In the genomic region with DNA sequence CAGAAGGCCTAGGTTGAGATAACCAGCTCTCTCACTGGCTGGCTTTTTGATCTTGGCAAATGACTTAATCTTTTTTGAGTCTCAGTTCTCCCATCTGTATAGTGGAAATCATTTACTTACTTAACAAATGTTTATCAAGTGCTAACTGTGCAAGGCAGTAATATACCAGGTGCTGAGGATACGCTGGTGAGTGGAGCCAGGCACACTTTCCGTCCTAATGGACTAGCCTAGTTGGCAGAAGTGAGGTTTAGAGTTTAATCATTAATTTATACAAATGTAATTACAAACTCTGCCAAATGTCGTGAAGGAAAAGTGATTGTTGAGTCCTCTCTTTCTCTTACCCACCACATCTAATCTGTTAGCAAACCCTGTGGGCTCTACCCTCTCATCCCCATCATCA, we compare ENCODE assay signal across 30 cellular contexts.
"Had no signal": no experiment of that assay in that cellular context is flagged by ENCODE, and none has a peak within 500 bp of the region (broad histone marks: within the 10 kb centered on the region; RNA-seq: fewer than 3 reads in every experiment).

No MANE protein-coding gene starts in this region.

- H3K4me1 Mint-ChIP-seq: natural killer cell; stimulated activated effector memory CD8-positive, alpha-beta T cell treated with anti-CD3 and anti-CD28 coated beads, Interleukin-12 subunit alpha, Interleukin-12 subunit beta, amount 100 ng/mL, for 72 hours had no signal

- H3K27me3 Mint-ChIP-seq: naive thymus-derived CD4-positive, alpha-beta T cell; progenitor cell of endocrine pancreas; stimulated activated naive B cell treated with anti-CD40 and anti-IgM and Interleukin-4, amounts not matched to agents 10 μg/mL and 1 μg/mL and 100 μg/mL, for 72 hours; stimulated activated naive CD8-positive, alpha-beta T cell treated with anti-CD3 and anti-CD28 coated beads, Interleukin-15, Interleukin-2, amounts not matched to agents 100 ng/mL and 50 ng/mL, for 24 hours; type B pancreatic cell had no signal

- H3K4me1 ChIP-seq: neural progenitor cell, parathyroid adenoma, right atrium auricular region, stomach, suprapubic skin, testis, upper lobe of right lung, uterus had no signal

- H3K27ac Mint-ChIP-seq: natural killer cell; nephron; neural progenitor cell; progenitor cell of endocrine pancreas; stimulated activated effector memory CD8-positive, alpha-beta T cell treated with anti-CD3 and anti-CD28 coated beads, Interleukin-12 subunit alpha, Interleukin-12 subunit beta, amount 100 ng/mL, for 72 hours; stimulated activated naive B cell treated with anti-CD40 and anti-IgM and Interleukin-4, amounts not matched to agents 10 μg/mL and 1 μg/mL and 100 μg/mL, for 72 hours; stimulated activated naive CD8-positive, alpha-beta T cell treated with anti-CD3 and anti-CD28 coated beads, Interleukin-15, Interleukin-2, amounts not matched to agents 100 ng/mL and 50 ng/mL, for 24 hours; type B pancreatic cell had no signal

- H3K79me2 ChIP-seq: parathyroid adenoma had no signal

- H3K4me2 ChIP-seq: neural progenitor cell had no signal

- H3K4me3 ChIP-seq: neural progenitor cell, ovary, psoas muscle, right atrium auricular region, skin epidermis, stomach, suprapubic skin, testis, tibial artery, transverse colon, upper lobe of right lung, uterus had no signal

- H3K27ac ChIP-seq: neural progenitor cell, ovary, parathyroid adenoma, psoas muscle, right atrium auricular region, skin epidermis, stomach, suprapubic skin, testis, tibial artery, transverse colon, upper lobe of right lung, uterus had no signal

- H3K9me3 Mint-ChIP-seq: naive thymus-derived CD4-positive, alpha-beta T cell; natural killer cell; nephron; neural progenitor cell; stimulated activated effector memory CD8-positive, alpha-beta T cell treated with anti-CD3 and anti-CD28 coated beads, Interleukin-12 subunit alpha, Interleukin-12 subunit beta, amount 100 ng/mL, for 72 hours; stimulated activated naive B cell treated with anti-CD40 and anti-IgM and Interleukin-4, amounts not matched to agents 10 μg/mL and 1 μg/mL and 100 μg/mL, for 72 hours; stimulated activated naive CD8-positive, alpha-beta T cell treated with anti-CD3 and anti-CD28 coated beads, Interleukin-15, Interleukin-2, amounts not matched to agents 100 ng/mL and 50 ng/mL, for 24 hours; type B pancreatic cell had no signal

- ATAC-seq: naive thymus-derived CD4-positive, alpha-beta T cell; psoas muscle; sciatic nerve; stimulated activated effector memory CD8-positive, alpha-beta T cell treated with anti-CD3 and anti-CD28 coated beads, Interleukin-12 subunit alpha, Interleukin-12 subunit beta, amount 100 ng/mL, for 72 hours; stimulated activated naive B cell treated with anti-CD40 and anti-IgM and Interleukin-4, amounts not matched to agents 10 μg/mL and 1 μg/mL and 100 μg/mL, for 72 hours; upper lobe of right lung had no signal

- H3K9ac ChIP-seq: neural progenitor cell, parathyroid adenoma had no signal

- H3K27me3 ChIP-seq: neural progenitor cell, ovary, right atrium auricular region, stomach, suprapubic skin, testis, tibial artery, transverse colon, upper lobe of right lung, uterus had no signal

- H3K36me3 ChIP-seq: neural progenitor cell, ovary, uterus had no signal

- H3K9me3 ChIP-seq: ovary, psoas muscle, right atrium auricular region, stomach, suprapubic skin, testis, tibial artery, transverse colon, upper lobe of right lung, uterus had no signal

- DNase-seq: naive thymus-derived CD4-positive, alpha-beta T cell; natural killer cell; occipital lobe; ovary; posterior cingulate gyrus; psoas muscle; retina; stimulated activated CD4-positive, alpha-beta T cell treated with anti-CD3 and anti-CD28 coated beads, Interleukin-15, amount 100 ng/mL, for 24 hours; stimulated activated CD4-positive, alpha-beta T cell treated with anti-CD3 and anti-CD28 coated beads, Interleukin-2, amount 100 ng/mL, for 24 hours; stimulated activated CD4-positive, alpha-beta T cell treated with anti-CD3 and anti-CD28 coated beads, Interleukin-2, amount 100 ng/mL, for 48 hours; stimulated activated CD4-positive, alpha-beta T cell treated with anti-CD3 and anti-CD28 coated beads, Interleukin-4, amount 100 ng/mL, for 24 hours; stimulated activated naive B cell treated with anti-CD40 and anti-IgM and Interleukin-4, amounts not matched to agents 10 μg/mL and 1 μg/mL and 100 μg/mL, for 72 hours; stimulated activated naive CD4-positive, alpha-beta T cell treated with Interleukin-2 at 50 U/mL for 16 hours; stomach; testis; tibial artery; transverse colon; upper lobe of right lung; uterus had no signal

- H2AFZ ChIP-seq: neural progenitor cell, parathyroid adenoma had no signal

- H3K4me3 Mint-ChIP-seq: naive thymus-derived CD4-positive, alpha-beta T cell; natural killer cell; nephron; neural progenitor cell; stimulated activated effector memory CD8-positive, alpha-beta T cell treated with anti-CD3 and anti-CD28 coated beads, Interleukin-12 subunit alpha, Interleukin-12 subunit beta, amount 100 ng/mL, for 72 hours; stimulated activated naive B cell treated with anti-CD40 and anti-IgM and Interleukin-4, amounts not matched to agents 10 μg/mL and 1 μg/mL and 100 μg/mL, for 72 hours; stimulated activated naive CD8-positive, alpha-beta T cell treated with anti-CD3 and anti-CD28 coated beads, Interleukin-15, Interleukin-2, amounts not matched to agents 100 ng/mL and 50 ng/mL, for 24 hours; type B pancreatic cell had no signal
